In genomic region chr9:109963079-109963478, GRCh38 we compare ENCODE assay signal across 17 cellular contexts.
"Had no signal": no experiment of that assay in that cellular context is flagged by ENCODE, and none has a peak within 500 bp of the region (broad histone marks: within the 10 kb centered on the region; RNA-seq: fewer than 3 reads in every experiment).

No MANE protein-coding gene starts in this region.

- H3K27me3 ChIP-seq: adrenal gland, cardiac muscle cell, esophagus muscularis mucosa, hepatocyte, left lung, right atrium auricular region, transverse colon had no signal

- H3K4me3 Mint-ChIP-seq: activated T-helper 17 cell treated with anti-CD3 and anti-CD28 coated beads, Interleukin-2, amount 50 U/mL, for 72 hours; T-helper 2 cell treated with Interferon-gamma antibody and Interleukin-4, amounts not matched to agents 5 μg/mL and 100 μg/mL, for 36 hours had no signal

- ATAC-seq: activated T-helper 17 cell treated with anti-CD3 and anti-CD28 coated beads, Interleukin-2, amount 50 U/mL, for 72 hours; left lung had no signal

- H3K9me3 ChIP-seq: adrenal gland, esophagus muscularis mucosa, left lung, right atrium auricular region, transverse colon had no signal

- DNase-seq: activated CD4-positive, alpha-beta T cell treated with anti-CD3 and anti-CD28 coated beads, Interleukin-2, amount 50 U/mL, for 48 hours; activated CD4-positive, CD25-positive, alpha-beta regulatory T cell; activated naive CD4-positive, alpha-beta T cell treated with Interleukin-2 at 50 U/mL for 16 hours; adrenal gland; left lung; mesenchymal stem cell; stimulated activated CD4-positive, alpha-beta T cell treated with anti-CD3 and anti-CD28 coated beads, Interleukin-15, amount 100 ng/mL, for 24 hours; stimulated activated CD4-positive, alpha-beta T cell treated with anti-CD3 and anti-CD28 coated beads, Interleukin-4, amount 100 ng/mL, for 1 hour; stimulated activated naive CD4-positive, alpha-beta T cell treated with Interleukin-2 at 50 U/mL for 16 hours; transverse colon had no signal

- H3K9me3 Mint-ChIP-seq: activated T-helper 17 cell treated with anti-CD3 and anti-CD28 coated beads, Interleukin-2, amount 50 U/mL, for 72 hours had no signal

- H3K27me3 Mint-ChIP-seq: activated T-helper 17 cell treated with anti-CD3 and anti-CD28 coated beads, Interleukin-2, amount 50 U/mL, for 72 hours had no signal

- H3K36me3 ChIP-seq: adrenal gland, cardiac muscle cell, esophagus muscularis mucosa, left lung, right atrium auricular region, transverse colon had no signal

- H3K27ac ChIP-seq: adrenal gland, cardiac muscle cell, esophagus muscularis mucosa, hepatocyte, left lung, right atrium auricular region, transverse colon had no signal

- H3K4me3 ChIP-seq: adrenal gland, cardiac muscle cell, esophagus muscularis mucosa, hepatocyte, left lung, right atrium auricular region, transverse colon had no signal

- H3K27ac Mint-ChIP-seq: activated T-helper 17 cell treated with anti-CD3 and anti-CD28 coated beads, Interleukin-2, amount 50 U/mL, for 72 hours; progenitor cell of endocrine pancreas had no signal
